In the genomic region with DNA sequence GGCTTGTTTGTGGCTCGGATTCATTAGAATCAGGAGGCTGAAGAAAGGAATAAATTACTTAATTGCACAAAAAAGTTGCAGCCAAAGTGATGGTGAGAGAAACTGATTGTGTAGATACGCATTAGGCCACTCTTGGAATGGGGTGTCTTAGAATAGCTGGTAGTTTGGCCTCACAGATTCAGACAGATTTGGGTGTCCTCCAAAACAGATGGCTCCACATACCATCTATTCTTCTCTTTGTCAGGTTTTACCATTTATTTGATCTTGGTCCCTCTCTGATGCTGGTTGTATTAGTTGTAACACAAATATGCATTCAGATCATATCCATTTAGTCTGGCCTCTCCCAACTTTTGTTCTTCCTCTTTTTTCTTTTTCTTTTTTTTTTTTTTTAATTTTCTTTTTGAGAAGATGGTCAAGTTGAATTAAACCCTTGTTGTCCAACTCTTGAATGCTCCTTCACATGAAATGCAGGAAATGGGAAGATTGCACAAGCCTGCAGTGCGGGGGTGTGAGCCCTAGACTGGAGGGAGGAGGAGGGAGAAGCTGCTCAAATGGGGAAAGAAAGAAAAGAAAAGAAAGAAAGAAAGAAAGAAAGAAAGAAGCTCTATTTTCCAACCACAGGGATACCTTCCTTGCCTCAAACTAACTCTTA, we compare ENCODE assay signal across 11 cellular contexts.
DNase-seq lines count a peak whose midpoint lies in the region; ATAC-seq, FAIRE-seq and TF ChIP-seq lines count a peak whose summit lies in the region.
"Had no signal": no experiment of that assay in that cellular context is flagged by ENCODE, and none has a peak within 500 bp of the region (broad histone marks: within the 10 kb centered on the region; RNA-seq: fewer than 3 reads in every experiment).

No MANE protein-coding gene starts in this region.

- no peak for TF ChIP-seq POLR2A in K562 (conservative IDR thresholded peaks at IDR 0.05)

- no peak overlapping the region for H3K27ac ChIP-seq in K562 (ENCODE audit: extremely low read depth, low read depth, low read length)
- H3K27ac ChIP-seq: hepatocyte had no signal

- H3K4me1 Mint-ChIP-seq in activated naive CD4-positive, alpha-beta T cell treated with anti-CD3 and anti-CD28 coated beads for 36 hours (ENCODE audit: low read depth) = no peaks in the 10 kb centered on the region
- H3K4me1 Mint-ChIP-seq: activated CD4-positive, alpha-beta T cell treated with anti-CD3 and anti-CD28 coated beads, Interleukin-2, amount 10 ng/mL, durations not matched to agents 7 days and 5 days; CD4-positive, CD25-positive, alpha-beta regulatory T cell had no signal

- DNase-seq in AG04449 (ENCODE audit: low read depth, low spot score) (no peak), HTR-8/SVneo (ENCODE audit: insufficient read length, low spot score) (peak; percentile 25), K562 (ENCODE audit: extremely low read depth in 1 of 4, low spot score in 3 of 4) (no peak), kidney tubule cell (ENCODE audit: low spot score) (peak; percentile 64)
- no peak for DNase-seq in activated naive CD4-positive, alpha-beta T cell treated with anti-CD3 and anti-CD28 coated beads for 36 hours
- DNase-seq: activated CD4-positive, alpha-beta T cell treated with anti-CD3 and anti-CD28 coated beads, Interleukin-2, amount 10 ng/mL, durations not matched to agents 7 days and 5 days; CD4-positive, CD25-positive, alpha-beta regulatory T cell had no signal

- ATAC-seq in K562 (no peak), GM19351 (IDR thresholded peaks at IDR 0.05; ENCODE audit: unreplicated experiment) (no peak), HG03039 (IDR thresholded peaks at IDR 0.05; ENCODE audit: unreplicated experiment) (no peak)
- no peak for ATAC-seq in activated CD4-positive, CD25-positive, alpha-beta regulatory T cell treated with anti-CD3 and anti-CD28 coated beads, Interleukin-2, amount 50 U/mL, for 24 hours

- no peaks in the 10 kb centered on the region for H3K79me2 ChIP-seq in K562 (ENCODE audit: control insufficient read depth, insufficient read depth, low read length)
- H3K79me2 ChIP-seq: hepatocyte had no signal

- TF ChIP-seq CTCF in AG04449 (IDR thresholded peaks at IDR 0.05; ENCODE audit: insufficient read depth, low read length, missing control alignments) (no peak), K562 (IDR thresholded peaks at IDR 0.05 in 2 of 3, conservative IDR thresholded peaks at IDR 0.05 in 1 of 3; ENCODE audit: insufficient read depth in 2 of 3, low read depth in 1 of 3, low read length in 3 of 3) (no peak)

- H3K4me2 ChIP-seq in K562 (ENCODE audit: insufficient read depth, low read length) = no peak overlapping the region
- H3K4me2 ChIP-seq: hepatocyte had no signal

- no TSS peak for BruUV-seq in K562 (replicated peaks; lab: Mats Ljungman, UMichigan)

- no peaks in the 10 kb centered on the region for H3K9me3 ChIP-seq in K562 (replicated peaks; ENCODE audit: control insufficient read depth, insufficient read depth, low read depth, low read length)

- in situ Hi-C loops in K562 (cut with MboI) = no loop called here

- no peak overlapping the region for H2AFZ ChIP-seq in K562 (ENCODE audit: low read depth, low read length)
- H2AFZ ChIP-seq: hepatocyte had no signal

- H3K4me3 ChIP-seq in AG04449 (ENCODE audit: low read depth, low read length) (peak overlapping the region; percentile 12; the same call in 1 of the 2 replicates), K562 (no peak overlapping the region)
- H3K4me3 ChIP-seq: hepatocyte had no signal

- POLR2A ChIA-PET in AG04449 (lab: Yijun Ruan, JAX) (no interaction called here), K562 (lab: Yijun Ruan, JAX) (no interaction called here)

- H3K36me3 Mint-ChIP-seq in activated naive CD4-positive, alpha-beta T cell treated with anti-CD3 and anti-CD28 coated beads for 36 hours (ENCODE audit: low read depth) = no peaks in the 10 kb centered on the region
- H3K36me3 Mint-ChIP-seq: CD4-positive, CD25-positive, alpha-beta regulatory T cell had no signal

- no peak overlapping the region for H3K9ac ChIP-seq in K562 (ENCODE audit: insufficient read depth in 1 of 2, low read depth in 2 of 2, low read length in 2 of 2)

- H3K27me3 Mint-ChIP-seq in activated naive CD4-positive, alpha-beta T cell treated with anti-CD3 and anti-CD28 coated beads for 36 hours (ENCODE audit: low read depth) = peaks cover 3% of the 10 kb centered on the region
- H3K27me3 Mint-ChIP-seq: activated CD4-positive, alpha-beta T cell treated with anti-CD3 and anti-CD28 coated beads, Interleukin-2, amount 10 ng/mL, durations not matched to agents 7 days and 5 days; CD4-positive, CD25-positive, alpha-beta regulatory T cell had no signal

- intact Hi-C loops in K562 (cut with micrococcal nuclease) = no loop called here
- intact Hi-C loops in activated naive CD4-positive, alpha-beta T cell treated with anti-CD3 and anti-CD28 coated beads for 36 hours (cut with micrococcal nuclease) = no loop called here

- FAIRE-seq in HTR-8/SVneo (lab: Jason Lieb, UNC) (no peak), K562 (lab: Jason Lieb, UNC) (no peak)

- H3K9me3 Mint-ChIP-seq in activated naive CD4-positive, alpha-beta T cell treated with anti-CD3 and anti-CD28 coated beads for 36 hours = no peaks in the 10 kb centered on the region
- H3K9me3 Mint-ChIP-seq: activated CD4-positive, alpha-beta T cell treated with anti-CD3 and anti-CD28 coated beads, Interleukin-2, amount 10 ng/mL, durations not matched to agents 7 days and 5 days; CD4-positive, CD25-positive, alpha-beta regulatory T cell had no signal

- no peaks in the 10 kb centered on the region for H3K9me1 ChIP-seq in K562 (ENCODE audit: control insufficient read depth, insufficient read depth, low read length)

- H3K4me3 Mint-ChIP-seq in activated naive CD4-positive, alpha-beta T cell treated with anti-CD3 and anti-CD28 coated beads for 36 hours = no peak overlapping the region
- H3K4me3 Mint-ChIP-seq: activated CD4-positive, alpha-beta T cell treated with anti-CD3 and anti-CD28 coated beads, Interleukin-2, amount 10 ng/mL, durations not matched to agents 7 days and 5 days; CD4-positive, CD25-positive, alpha-beta regulatory T cell had no signal

- no peaks in the 10 kb centered on the region for H3K36me3 ChIP-seq in K562 (ENCODE audit: control insufficient read depth, insufficient read depth, low read length)

- H3K4me1 ChIP-seq in K562 (replicated peaks in 1 of 2; ENCODE audit: control insufficient read depth in 2 of 2, insufficient read depth in 2 of 2, low read length in 2 of 2) = no peaks in the 10 kb centered on the region; a peak in 1 of 5 replicates

- no peak overlapping the region for H3K27ac Mint-ChIP-seq in activated naive CD4-positive, alpha-beta T cell treated with anti-CD3 and anti-CD28 coated beads for 36 hours
- H3K27ac Mint-ChIP-seq: activated CD4-positive, alpha-beta T cell treated with anti-CD3 and anti-CD28 coated beads, Interleukin-2, amount 10 ng/mL, durations not matched to agents 7 days and 5 days; CD4-positive, CD25-positive, alpha-beta regulatory T cell had no signal

- 12% methylated on average over 3 of the region's 3 CpGs for WGBS in K562 (ENCODE audit: insufficient coverage, low coverage, missing lambda C conversion rate)

- H3K27me3 ChIP-seq in K562 (ENCODE audit: control insufficient read depth in 2 of 2, insufficient read depth in 2 of 2, low read length in 2 of 2) = peaks cover 10 to 26% of the 10 kb centered on the region in 2 experiments
- H3K27me3 ChIP-seq: hepatocyte had no signal

- TF ChIP-seq EP300 in K562 (IDR thresholded peaks at IDR 0.05; ENCODE audit: low read length) = no peak

- CTCF ChIA-PET in AG04449 (lab: Yijun Ruan, JAX) (interaction anchor here (1.3 kb wide), 1 partner anchor 48 kb away, joined by 5 read pairs; no protein-coding TSS in a partner anchor), K562 (lab: Yijun Ruan, JAX; ENCODE audit: low intra/inter-chr PET ratio) (no interaction called here)
- CTCF ChIA-PET in activated naive CD4-positive, alpha-beta T cell treated with anti-CD3 and anti-CD28 coated beads for 36 hours (lab: Charles Lee) = no interaction called here

- H4K20me1 ChIP-seq in K562 (replicated peaks; ENCODE audit: control insufficient read depth, insufficient read depth, low read length) = no peaks in the 10 kb centered on the region

- no peak for TF ChIP-seq RAD21 in K562 (CRISPR knock-in tag; conservative IDR thresholded peaks at IDR 0.05 in 1 of 2, IDR thresholded peaks at IDR 0.05 in 1 of 2)

TF ChIP-seq in K562, 482 proteins besides CTCF, POLR2A, EP300 and RAD21:
- TF ChIP-seq CEBPG (CRISPR knock-in tag; IDR thresholded peaks at IDR 0.05) (no peak), CEBPG (tag; conservative IDR thresholded peaks at IDR 0.05 in 1 of 2, IDR thresholded peaks at IDR 0.05 in 1 of 2) (0 out of 4 replicates have a peak, but pooled peaks of 1 of the 2 experiments have one; percentile 31), CEBPB (tag; IDR thresholded peaks at IDR 0.05) (peak; percentile 38), EGR1 (conservative IDR thresholded peaks at IDR 0.05) (peak; percentile 73), FOXJ3 (CRISPR knock-in tag; IDR thresholded peaks at IDR 0.05) (no peak)

Comparison
In these comparisons a context has a peak if more than half of its experiments do, and no peak if none do; other contexts are left out.
1. DNase-seq: peak in HTR-8/SVneo (single experiment) and kidney tubule cell (single experiment); none in AG04449 (single experiment), K562 (0 of 4) and activated naive CD4-positive, alpha-beta T cell treated with anti-CD3 and anti-CD28 coated beads for 36 hours (single experiment).